Comparison of ENCODE assay signal across 15 cellular contexts in genomic region chr10:35129185-35129674, GRCh38. TPM values are rescaled to one million over a fixed set of nuclear protein-coding genes. Genes with fewer than 3 reads are reported as not detected.
DNase-seq lines count a peak whose midpoint lies in the region; ATAC-seq and TF ChIP-seq lines count a peak whose summit lies in the region.
"Had no signal": no experiment of that assay in that cellular context is flagged by ENCODE, and none has a peak within 500 bp of the region (broad histone marks: within the 10 kb centered on the region; RNA-seq: fewer than 3 reads in every experiment).

No MANE protein-coding gene starts in this region.

- intact Hi-C loops in HCT116 (cut with micrococcal nuclease): no loop called here

- peak overlapping the region; percentile 85; the same call in 1 of the 2 replicates for H3K4me2 ChIP-seq in HCT116 (ENCODE audit: low read length)

- RAD21 ChIA-PET in HCT116 (lab: Charles Lee; ENCODE audit: low non-redundant PET in 1 of 2, low total read pairs in 2 of 2, uncharacterized antibody in 2 of 2, unreplicated experiment in 2 of 2): no interaction called here

- H3K27me3 ChIP-seq in HCT116 (ENCODE audit: insufficient read depth, low read length): no peaks in the 10 kb centered on the region
- H3K27me3 ChIP-seq: body of pancreas, heart left ventricle had no signal

- H3K9me3 ChIP-seq in HCT116 (ENCODE audit: control insufficient read depth in 1 of 2, insufficient read depth in 1 of 2, low read depth in 1 of 2, low read length in 2 of 2): no peaks in the 10 kb centered on the region
- H3K9me3 ChIP-seq: body of pancreas, heart left ventricle had no signal

- no peak overlapping the region; a peak in 1 of 4 replicates for H3K4me3 ChIP-seq in HCT116 (replicated peaks in 1 of 2; ENCODE audit: low read depth in 1 of 2, low read length in 2 of 2)
- H3K4me3 ChIP-seq: body of pancreas had no signal

- ATAC-seq in HCT116 (no peak), GM19463 (IDR thresholded peaks at IDR 0.05; ENCODE audit: unreplicated experiment) (no peak)
- ATAC-seq: body of pancreas, heart left ventricle, left ventricle myocardium superior had no signal

- no peaks in the 10 kb centered on the region for H4K20me1 ChIP-seq in HCT116 (ENCODE audit: insufficient read depth)

- no peak overlapping the region for H3K27ac ChIP-seq in HCT116 (ENCODE audit: low read depth, low read length)
- H3K27ac ChIP-seq: epithelial cell of prostate had no signal

- TF ChIP-seq CTCF in HCT116 (IDR thresholded peaks at IDR 0.05 in 2 of 3, conservative IDR thresholded peaks at IDR 0.05 in 1 of 3; ENCODE audit: borderline replicate concordance in 1 of 3, insufficient read depth in 1 of 3, low read depth in 2 of 3, low read length in 2 of 3) (no peak), nephron progenitor cell (IDR thresholded peaks at IDR 0.05) (no peak)

- H2AFZ ChIP-seq in HCT116 (ENCODE audit: low read depth, low read length, poor library complexity, severe bottlenecking): no peak overlapping the region

- H3K9me3 Mint-ChIP-seq in activated CD4-positive, alpha-beta T cell treated with anti-CD3 and anti-CD28 coated beads, Interleukin-2, amount 10 ng/mL, durations not matched to agents 7 days and 5 days: no peaks in the 10 kb centered on the region
- H3K9me3 Mint-ChIP-seq in activated naive CD8-positive, alpha-beta T cell (ENCODE audit: low read depth): no peaks in the 10 kb centered on the region
- no peaks in the 10 kb centered on the region for H3K9me3 Mint-ChIP-seq in nephron progenitor cell

- POLR2A ChIA-PET in activated CD4-positive, alpha-beta T cell treated with anti-CD3 and anti-CD28 coated beads, Interleukin-2, amount 10 ng/mL, durations not matched to agents 7 days and 5 days (lab: Charles Lee): interaction anchor here (0.8 to 4.3 kb wide), 2 partner anchors 67 to 70 kb away, joined by 3 to 39 read pairs; no protein-coding TSS in a partner anchor
- POLR2A ChIA-PET in HCT116 (lab: Charles Lee): no interaction called here

- no peaks in the 10 kb centered on the region for H3K36me3 ChIP-seq in HCT116 (ENCODE audit: control insufficient read depth in 1 of 2, insufficient read depth in 2 of 2, low read length in 2 of 2)
- H3K36me3 ChIP-seq: heart left ventricle had no signal

- no peak for TF ChIP-seq RAD21 in HCT116 (IDR thresholded peaks at IDR 0.05; ENCODE audit: low read depth)

- peak overlapping the region; percentile 80 for H3K4me3 Mint-ChIP-seq in activated CD4-positive, alpha-beta T cell treated with anti-CD3 and anti-CD28 coated beads, Interleukin-2, amount 10 ng/mL, durations not matched to agents 7 days and 5 days
- peak overlapping the region; percentile 98 for H3K4me3 Mint-ChIP-seq in activated naive CD8-positive, alpha-beta T cell
- H3K4me3 Mint-ChIP-seq in nephron progenitor cell: peak overlapping the region; percentile 90

- peaks cover 35% of the 10 kb centered on the region for H3K79me2 ChIP-seq in HCT116 (ENCODE audit: insufficient read depth, low read length)

- peaks cover 73% of the 10 kb centered on the region for H3K4me1 Mint-ChIP-seq in activated CD4-positive, alpha-beta T cell treated with anti-CD3 and anti-CD28 coated beads, Interleukin-2, amount 10 ng/mL, durations not matched to agents 7 days and 5 days
- peaks cover 63% of the 10 kb centered on the region for H3K4me1 Mint-ChIP-seq in activated naive CD8-positive, alpha-beta T cell (ENCODE audit: low read depth)
- H3K4me1 Mint-ChIP-seq in nephron progenitor cell: peaks cover 18% of the 10 kb centered on the region

- no peak for TF ChIP-seq POLR2A in HCT116 (IDR thresholded peaks at IDR 0.05; ENCODE audit: borderline replicate concordance, extremely low read depth, insufficient read depth, insufficient read length)

- H3K36me3 Mint-ChIP-seq in activated CD4-positive, alpha-beta T cell treated with anti-CD3 and anti-CD28 coated beads, Interleukin-2, amount 10 ng/mL, durations not matched to agents 7 days and 5 days (ENCODE audit: low read depth): peaks cover 10% of the 10 kb centered on the region
- peaks cover 6% of the 10 kb centered on the region for H3K36me3 Mint-ChIP-seq in activated naive CD8-positive, alpha-beta T cell
- peaks cover 14% of the 10 kb centered on the region for H3K36me3 Mint-ChIP-seq in nephron progenitor cell (ENCODE audit: low read depth)

- CTCF ChIA-PET in activated CD4-positive, alpha-beta T cell treated with anti-CD3 and anti-CD28 coated beads, Interleukin-2, amount 10 ng/mL, durations not matched to agents 7 days and 5 days (lab: Charles Lee): interaction anchor here (5.2 kb wide), 1 partner anchor 67 kb away, joined by 75 read pairs; no protein-coding TSS in a partner anchor
- CTCF ChIA-PET in HCT116 (lab: Charles Lee): interaction anchor here (0.9 kb wide), 1 partner anchor 66 kb away, joined by 3 read pairs; no protein-coding TSS in a partner anchor

- H3K27ac Mint-ChIP-seq in activated CD4-positive, alpha-beta T cell treated with anti-CD3 and anti-CD28 coated beads, Interleukin-2, amount 10 ng/mL, durations not matched to agents 7 days and 5 days: peak overlapping the region; percentile 99
- peak overlapping the region; percentile 77 for H3K27ac Mint-ChIP-seq in activated naive CD8-positive, alpha-beta T cell
- no peak overlapping the region for H3K27ac Mint-ChIP-seq in nephron progenitor cell

- no peak for DNase-seq in activated CD4-positive, alpha-beta T cell treated with anti-CD3 and anti-CD28 coated beads, Interleukin-2, amount 10 ng/mL, durations not matched to agents 7 days and 5 days
- no peak for DNase-seq in activated CD4-positive, alpha-beta T cell treated with anti-CD3 and anti-CD28 coated beads, Interleukin-2, amount 50 U/mL, for 48 hours
- DNase-seq in HCT116 (ENCODE audit: low read depth, low spot score) (no peak), nephron progenitor cell (no peak), HuH-7.5 (ENCODE audit: low spot score) (no peak), GM03348 (ENCODE audit: low spot score) (no peak)
- DNase-seq: body of pancreas; DMS53; heart left ventricle; left ventricle myocardium superior; NCI-H2029; stimulated activated CD4-positive, alpha-beta T cell treated with anti-CD3 and anti-CD28 coated beads, Interleukin-15, amount 100 ng/mL, for 24 hours had no signal

- H3K27me3 Mint-ChIP-seq in activated CD4-positive, alpha-beta T cell treated with anti-CD3 and anti-CD28 coated beads, Interleukin-2, amount 10 ng/mL, durations not matched to agents 7 days and 5 days: no peaks in the 10 kb centered on the region
- H3K27me3 Mint-ChIP-seq in activated naive CD8-positive, alpha-beta T cell: no peaks in the 10 kb centered on the region
- H3K27me3 Mint-ChIP-seq in nephron progenitor cell (ENCODE audit: low read depth, poor library complexity): peaks cover 8% of the 10 kb centered on the region

- no peaks in the 10 kb centered on the region for H3K9me2 ChIP-seq in HCT116 (ENCODE audit: insufficient read depth)

- H3K9ac ChIP-seq in HCT116 (ENCODE audit: low read length): no peak overlapping the region

- no TSS peak for BruUV-seq in HCT116 (replicated peaks; lab: Mats Ljungman, UMichigan)

- peaks cover 3 to 21% of the 10 kb centered on the region in 2 experiments; a peak in 3 of 4 replicates for H3K4me1 ChIP-seq in HCT116 (ENCODE audit: control insufficient read depth in 1 of 2, insufficient read depth in 2 of 2, low read length in 2 of 2)

TF ChIP-seq in HCT116, 20 proteins besides CTCF, POLR2A, EP300 and RAD21:
- TF ChIP-seq ELF1 (IDR thresholded peaks at IDR 0.05; ENCODE audit: borderline replicate concordance, low read depth) (no peak), EZH2phosphoT487 (IDR thresholded peaks at IDR 0.05; ENCODE audit: borderline replicate concordance) (no peak), EGR1 (IDR thresholded peaks at IDR 0.05; ENCODE audit: low read depth) (no peak)

RNA-seq across cellular contexts. Expression of gene CREM, which starts 2.6 kb away (rescaled TPM):
- total RNA-seq in activated CD4-positive, alpha-beta T cell treated with anti-CD3 and anti-CD28 coated beads, Interleukin-2, amount 10 ng/mL, durations not matched to agents 7 days and 5 days: 10 to 100 TPM; 48.7 to 51.6 TPM
- 21.4 TPM for total RNA-seq in HCT116 (2021; ENCODE audit: unreplicated experiment)
- polyA plus RNA-seq in HCT116 (2012): 23.5 and 23.6 TPM in 2 replicates

RNA-seq across cellular contexts. Expression of gene CUL2, which starts 39.1 kb away (rescaled TPM):
- total RNA-seq in activated CD4-positive, alpha-beta T cell treated with anti-CD3 and anti-CD28 coated beads, Interleukin-2, amount 10 ng/mL, durations not matched to agents 7 days and 5 days: 10 to 100 TPM; 37.1 to 45.8 TPM
- total RNA-seq in HCT116 (2021; ENCODE audit: unreplicated experiment): 36.1 TPM
- 9.8 and 15.2 TPM in 2 replicates for polyA plus RNA-seq in HCT116 (2012)
